ENCODE assay signal across 14 cellular contexts in the genomic region with DNA sequence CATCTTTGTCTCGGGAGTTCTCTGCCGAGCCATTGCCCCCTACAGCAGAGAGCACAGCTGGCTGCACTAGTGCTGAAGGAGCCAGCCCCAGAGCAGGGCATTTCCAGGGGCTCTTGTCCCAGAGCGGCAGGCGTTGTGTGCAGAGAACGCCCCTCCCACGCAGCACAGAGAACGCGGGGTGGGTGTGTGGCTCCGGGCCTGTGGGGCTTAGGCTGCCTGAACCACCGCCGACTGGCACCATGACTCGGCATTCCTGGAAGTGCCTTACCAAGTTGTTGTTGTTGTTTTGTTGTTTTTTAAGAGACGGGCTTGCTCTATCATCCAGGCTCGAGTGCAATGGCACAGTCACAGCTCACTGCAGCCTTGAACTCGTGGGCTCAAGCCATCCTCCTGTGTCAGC. TPM values are rescaled to one million over a fixed set of nuclear protein-coding genes. Genes with fewer than 3 reads are reported as not detected.
DNase-seq lines count a peak whose midpoint lies in the region; ATAC-seq and TF ChIP-seq lines count a peak whose summit lies in the region.
"Had no signal": no experiment of that assay in that cellular context is flagged by ENCODE, and none has a peak within 500 bp of the region (broad histone marks: within the 10 kb centered on the region; RNA-seq: fewer than 3 reads in every experiment).

No MANE protein-coding gene starts in this region.

- peak overlapping the region; percentile 38 for H3K27ac Mint-ChIP-seq in stimulated activated naive CD8-positive, alpha-beta T cell treated with anti-CD3 and anti-CD28 coated beads, Interleukin-15, Interleukin-2, amounts not matched to agents 100 ng/mL and 50 ng/mL, for 24 hours
- H3K27ac Mint-ChIP-seq in activated naive CD8-positive, alpha-beta T cell treated with anti-CD3 and anti-CD28 coated beads for 36 hours, result peak overlapping the region; percentile 45

- H3K36me3 Mint-ChIP-seq in stimulated activated naive CD8-positive, alpha-beta T cell treated with anti-CD3 and anti-CD28 coated beads, Interleukin-15, Interleukin-2, amounts not matched to agents 100 ng/mL and 50 ng/mL, for 24 hours (ENCODE audit: low read depth), result peaks cover 65% of the 10 kb centered on the region
- peaks cover 31% of the 10 kb centered on the region for H3K36me3 Mint-ChIP-seq in activated naive CD8-positive, alpha-beta T cell treated with anti-CD3 and anti-CD28 coated beads for 36 hours

- H3K27me3 Mint-ChIP-seq in stimulated activated naive CD8-positive, alpha-beta T cell treated with anti-CD3 and anti-CD28 coated beads, Interleukin-15, Interleukin-2, amounts not matched to agents 100 ng/mL and 50 ng/mL, for 24 hours, result no peaks in the 10 kb centered on the region
- no peaks in the 10 kb centered on the region for H3K27me3 Mint-ChIP-seq in activated naive CD8-positive, alpha-beta T cell treated with anti-CD3 and anti-CD28 coated beads for 36 hours

- no peaks in the 10 kb centered on the region for H3K9me3 Mint-ChIP-seq in stimulated activated naive CD8-positive, alpha-beta T cell treated with anti-CD3 and anti-CD28 coated beads, Interleukin-15, Interleukin-2, amounts not matched to agents 100 ng/mL and 50 ng/mL, for 24 hours
- H3K9me3 Mint-ChIP-seq in activated naive CD8-positive, alpha-beta T cell treated with anti-CD3 and anti-CD28 coated beads for 36 hours, result no peaks in the 10 kb centered on the region

- no peak for DNase-seq in stimulated activated naive CD8-positive, alpha-beta T cell treated with anti-CD3 and anti-CD28 coated beads, Interleukin-15, Interleukin-2, amounts not matched to agents 100 U/mL and 50 U/mL, for 24 hours
- no peak for DNase-seq in activated naive CD8-positive, alpha-beta T cell treated with anti-CD3 and anti-CD28 coated beads for 36 hours
- peak; percentile 9 for DNase-seq in iPS-NIHi11 (ENCODE audit: low spot score)
- no peak for DNase-seq in activated effector memory CD4-positive, alpha-beta T cell treated with Interleukin-2 at 50 U/mL for 16 hours
- DNase-seq in NCI-H1417 treated with DMSO at 0.1 percent for 48 hours (lab: John Stamatoyannopoulos, UW), result no peak
- DNase-seq: activated CD4-positive, alpha-beta T cell treated with anti-CD3 and anti-CD28 coated beads, Interleukin-2, amount 50 U/mL, for 48 hours; KBM-7; NCI-H1092; NCI-H774 had no signal

- peak overlapping the region; percentile 70 for H3K27ac ChIP-seq in temporal lobe (ENCODE audit: low read depth, low read length)
- H3K27ac ChIP-seq: parathyroid adenoma had no signal

- H3K4me3 Mint-ChIP-seq in stimulated activated naive CD8-positive, alpha-beta T cell treated with anti-CD3 and anti-CD28 coated beads, Interleukin-15, Interleukin-2, amounts not matched to agents 100 ng/mL and 50 ng/mL, for 24 hours, result no peak overlapping the region
- H3K4me3 Mint-ChIP-seq in activated naive CD8-positive, alpha-beta T cell treated with anti-CD3 and anti-CD28 coated beads for 36 hours, result no peak overlapping the region
- H3K4me3 Mint-ChIP-seq: activated T-helper 1 cell treated with anti-CD3 and anti-CD28 coated beads, Interleukin-12 subunit alpha, Interleukin-12 subunit beta, Interleukin-2, Interleukin-4 antibody, amounts not matched to agents 30 ng/mL and 10 ng/mL and 1 ng/mL, durations not matched to agents 14 hours and 24 hours and 36 hours had no signal

- peaks cover 4% of the 10 kb centered on the region for H3K4me1 Mint-ChIP-seq in stimulated activated naive CD8-positive, alpha-beta T cell treated with anti-CD3 and anti-CD28 coated beads, Interleukin-15, Interleukin-2, amounts not matched to agents 100 ng/mL and 50 ng/mL, for 24 hours (ENCODE audit: low read depth)
- H3K4me1 Mint-ChIP-seq in activated naive CD8-positive, alpha-beta T cell treated with anti-CD3 and anti-CD28 coated beads for 36 hours, result peaks cover 8% of the 10 kb centered on the region

- ATAC-seq in stimulated activated naive CD8-positive, alpha-beta T cell treated with anti-CD3 and anti-CD28 coated beads, Interleukin-15, Interleukin-2, amounts not matched to agents 100 U/mL and 50 U/mL, for 24 hours, result no peak
- ATAC-seq in SK-N-SH treated with all-trans-retinoic acid at 6 μM for 48 hours, result no peak

TF ChIP-seq in SK-N-SH treated with all-trans-retinoic acid at 6 μM for 48 hours, 23 proteins besides CTCF, POLR2A, EP300 and RAD21 (continues in another document):
- no peak for TF ChIP-seq CREB5 (CRISPR knock-in tag; IDR thresholded peaks at IDR 0.05; ENCODE audit: low read depth)
- no peak for TF ChIP-seq ZNF8 (CRISPR knock-in tag; IDR thresholded peaks at IDR 0.05)
- no peak for TF ChIP-seq TCF4 (CRISPR knock-in tag; IDR thresholded peaks at IDR 0.05; ENCODE audit: borderline replicate concordance)
- TF ChIP-seq RARB (CRISPR knock-in tag; IDR thresholded peaks at IDR 0.05), result no peak
- TF ChIP-seq, protein P1, sequence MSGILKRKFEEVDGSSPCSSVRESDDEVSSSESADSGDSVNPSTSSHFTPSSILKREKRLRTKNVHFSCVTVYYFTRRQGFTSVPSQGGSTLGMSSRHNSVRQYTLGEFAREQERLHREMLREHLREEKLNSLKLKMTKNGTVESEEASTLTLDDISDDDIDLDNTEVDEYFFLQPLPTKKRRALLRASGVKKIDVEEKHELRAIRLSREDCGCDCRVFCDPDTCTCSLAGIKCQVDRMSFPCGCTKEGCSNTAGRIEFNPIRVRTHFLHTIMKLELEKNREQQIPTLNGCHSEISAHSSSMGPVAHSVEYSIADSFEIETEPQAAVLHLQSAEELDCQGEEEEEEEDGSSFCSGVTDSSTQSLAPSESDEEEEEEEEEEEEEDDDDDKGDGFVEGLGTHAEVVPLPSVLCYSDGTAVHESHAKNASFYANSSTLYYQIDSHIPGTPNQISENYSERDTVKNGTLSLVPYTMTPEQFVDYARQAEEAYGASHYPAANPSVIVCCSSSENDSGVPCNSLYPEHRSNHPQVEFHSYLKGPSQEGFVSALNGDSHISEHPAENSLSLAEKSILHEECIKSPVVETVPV (CRISPR knock-in tag; IDR thresholded peaks at IDR 0.05), result no peak
- TF ChIP-seq TSHZ2 (CRISPR knock-in tag; IDR thresholded peaks at IDR 0.05), result no peak
- no peak for TF ChIP-seq TOX (CRISPR knock-in tag; IDR thresholded peaks at IDR 0.05; ENCODE audit: borderline replicate concordance)
- no peak for TF ChIP-seq ZC3H10 (CRISPR knock-in tag; IDR thresholded peaks at IDR 0.05)
- no peak for TF ChIP-seq ZFP3 (CRISPR knock-in tag; IDR thresholded peaks at IDR 0.05)
- TF ChIP-seq ESRRG (CRISPR knock-in tag; IDR thresholded peaks at IDR 0.05), result no peak
- TF ChIP-seq OSR1 (CRISPR knock-in tag; IDR thresholded peaks at IDR 0.05), result no peak
- no peak for TF ChIP-seq CSDC2 (CRISPR knock-in tag; IDR thresholded peaks at IDR 0.05)
- no peak for TF ChIP-seq ISL1 (CRISPR knock-in tag; IDR thresholded peaks at IDR 0.05)
- TF ChIP-seq GLIS3 (CRISPR knock-in tag; IDR thresholded peaks at IDR 0.05), result no peak
- TF ChIP-seq ZFP30 (CRISPR knock-in tag; IDR thresholded peaks at IDR 0.05), result no peak
- TF ChIP-seq, protein P2, sequence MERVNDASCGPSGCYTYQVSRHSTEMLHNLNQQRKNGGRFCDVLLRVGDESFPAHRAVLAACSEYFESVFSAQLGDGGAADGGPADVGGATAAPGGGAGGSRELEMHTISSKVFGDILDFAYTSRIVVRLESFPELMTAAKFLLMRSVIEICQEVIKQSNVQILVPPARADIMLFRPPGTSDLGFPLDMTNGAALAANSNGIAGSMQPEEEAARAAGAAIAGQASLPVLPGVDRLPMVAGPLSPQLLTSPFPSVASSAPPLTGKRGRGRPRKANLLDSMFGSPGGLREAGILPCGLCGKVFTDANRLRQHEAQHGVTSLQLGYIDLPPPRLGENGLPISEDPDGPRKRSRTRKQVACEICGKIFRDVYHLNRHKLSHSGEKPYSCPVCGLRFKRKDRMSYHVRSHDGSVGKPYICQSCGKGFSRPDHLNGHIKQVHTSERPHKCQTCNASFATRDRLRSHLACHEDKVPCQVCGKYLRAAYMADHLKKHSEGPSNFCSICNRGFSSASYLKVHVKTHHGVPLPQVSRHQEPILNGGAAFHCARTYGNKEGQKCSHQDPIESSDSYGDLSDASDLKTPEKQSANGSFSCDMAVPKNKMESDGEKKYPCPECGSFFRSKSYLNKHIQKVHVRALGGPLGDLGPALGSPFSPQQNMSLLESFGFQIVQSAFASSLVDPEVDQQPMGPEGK (CRISPR knock-in tag; IDR thresholded peaks at IDR 0.05; ENCODE audit: borderline replicate concordance), result no peak

RNA-seq across cellular contexts. Expression of gene DIP2A, which starts 15.8 kb away (rescaled TPM):
- 10 to 100 TPM; 19.0 to 21.2 TPM for total RNA-seq in activated naive CD8-positive, alpha-beta T cell treated with anti-CD3 and anti-CD28 coated beads for 36 hours
- 32.0 TPM for total RNA-seq in temporal lobe
